Comparison of ENCODE assay signal across 19 cellular contexts in the genomic region with DNA sequence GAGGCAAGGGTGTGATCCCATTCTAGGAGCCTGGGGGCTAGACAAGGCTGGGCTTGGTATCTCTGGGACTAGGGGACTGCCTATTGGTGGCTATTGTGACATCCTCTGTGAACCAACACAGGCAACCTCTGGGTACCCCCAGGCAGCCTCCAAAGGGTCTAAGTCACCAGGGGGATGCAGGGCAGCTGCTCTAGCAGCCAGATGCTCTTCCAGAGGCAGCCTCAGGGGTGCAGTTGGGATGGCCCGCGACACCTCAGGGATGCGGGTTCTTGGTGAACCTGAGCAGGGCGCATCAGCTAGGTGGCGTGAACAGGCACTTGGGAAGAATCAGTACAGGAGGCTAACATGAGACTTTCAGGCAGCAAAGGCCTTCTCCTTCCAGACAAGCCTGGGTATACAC. TPM values are rescaled to one million over a fixed set of nuclear protein-coding genes. Genes with fewer than 3 reads are reported as not detected.
A peak's percentile ranks its signal among the peaks of the same experiment; 100 is the strongest.
DNase-seq lines count a peak whose midpoint lies in the region; TF ChIP-seq lines count a peak whose summit lies in the region.
"Had no signal": no experiment of that assay in that cellular context is flagged by ENCODE, and none has a peak within 500 bp of the region (broad histone marks: within the 10 kb centered on the region; RNA-seq: fewer than 3 reads in every experiment).

No MANE protein-coding gene starts in this region.

- DNase-seq in CD14-positive monocyte (ENCODE audit: low spot score): no peak
- DNase-seq in D341Med (ENCODE audit: low spot score): peak; percentile 9
- no peak for DNase-seq in neural crest cell (ENCODE audit: low read depth, low spot score)
- DNase-seq in effector CD8-positive, alpha-beta T cell (lab: John Stamatoyannopoulos, UW): no peak
- no peak for DNase-seq in SW 1271 (lab: John Stamatoyannopoulos, UW)
- no peak for DNase-seq in NCI-H1105 (lab: John Stamatoyannopoulos, UW)
- no peak for DNase-seq in GF-D8 (lab: John Stamatoyannopoulos, UW)
- DNase-seq: activated CD4-positive, alpha-beta T cell treated with anti-CD3 and anti-CD28 coated beads for 48 hours; activated CD8-positive, alpha-beta memory T cell treated with anti-CD3 and anti-CD28 coated beads, Interleukin-2, amount 10 ng/mL, durations not matched to agents 7 days and 5 days; activated effector memory CD4-positive, alpha-beta T cell treated with Interleukin-2 at 50 U/mL for 16 hours; erythroblast; foreskin fibroblast; left ventricle myocardium inferior; NCI-H1092 treated with DMSO at 0.1 percent for 48 hours; NCI-H2081 treated with DMSO at 0.1 percent for 48 hours; SHP77; stimulated activated CD4-positive, alpha-beta T cell treated with anti-CD3 and anti-CD28 coated beads, Interleukin-2, amount 100 ng/mL, for 48 hours; stimulated activated naive CD8-positive, alpha-beta T cell treated with anti-CD3 and anti-CD28 coated beads, Interleukin-15, Interleukin-2, amounts not matched to agents 100 U/mL and 50 U/mL, for 24 hours had no signal

- H3K27me3 Mint-ChIP-seq in CD14-positive monocyte (ENCODE audit: low read depth in 3 of 3) (peaks cover 0 to 5% (median 0%) of the 10 kb centered on the region in 3 donors), brain (no peaks in the 10 kb centered on the region), neural crest cell (ENCODE audit: low read depth) (no peaks in the 10 kb centered on the region)
- H3K27me3 Mint-ChIP-seq: activated CD8-positive, alpha-beta memory T cell treated with anti-CD3 and anti-CD28 coated beads, Interleukin-2, amount 10 ng/mL, durations not matched to agents 7 days and 5 days had no signal

- intact Hi-C loops in CD14-positive monocyte (cut with micrococcal nuclease): loop anchor here in 1 of 2 donors (2.0 kb wide), 2 partner anchors 45 to 81 kb away; a partner anchor contains a TSS

- no peak overlapping the region for H3K4me3 Mint-ChIP-seq in CD14-positive monocyte
- peak overlapping the region in 3 of 5 experiments; percentile 14 to 85 (median 65) for H3K4me3 Mint-ChIP-seq in brain
- peak overlapping the region; percentile 75 for H3K4me3 Mint-ChIP-seq in neural crest cell
- H3K4me3 Mint-ChIP-seq: activated CD8-positive, alpha-beta memory T cell treated with anti-CD3 and anti-CD28 coated beads, Interleukin-2, amount 10 ng/mL, durations not matched to agents 7 days and 5 days had no signal

- peaks cover 0 to 7% (median 4%) of the 10 kb centered on the region in 7 donors for H3K9me3 Mint-ChIP-seq in CD14-positive monocyte
- H3K9me3 Mint-ChIP-seq in brain: peaks cover 0 to 2% (median 0%) of the 10 kb centered on the region in 5 experiments
- no peaks in the 10 kb centered on the region for H3K9me3 Mint-ChIP-seq in neural crest cell

- peak overlapping the region; percentile 95 to 100 (median 98) for H3K27ac Mint-ChIP-seq in CD14-positive monocyte
- H3K27ac Mint-ChIP-seq in brain: peak overlapping the region in 3 of 5 experiments; percentile 22 to 53 (median 24)
- peak overlapping the region; percentile 78 for H3K27ac Mint-ChIP-seq in neural crest cell (ENCODE audit: unreplicated experiment)
- H3K27ac Mint-ChIP-seq: activated CD8-positive, alpha-beta memory T cell treated with anti-CD3 and anti-CD28 coated beads, Interleukin-2, amount 10 ng/mL, durations not matched to agents 7 days and 5 days had no signal

- TF ChIP-seq CTCF in CD14-positive monocyte (IDR thresholded peaks at IDR 0.05) (no peak), brain (conservative IDR thresholded peaks at IDR 0.05) (no peak), neural crest cell (conservative IDR thresholded peaks at IDR 0.05) (no peak)

- H3K36me3 Mint-ChIP-seq in CD14-positive monocyte: peaks cover 29 to 53% of the 10 kb centered on the region in 2 donors
- peaks cover 41% of the 10 kb centered on the region for H3K36me3 Mint-ChIP-seq in brain
- H3K36me3 Mint-ChIP-seq in neural crest cell (ENCODE audit: low read depth): peaks cover 13% of the 10 kb centered on the region

- H3K4me1 Mint-ChIP-seq in CD14-positive monocyte (peaks cover 44% of the 10 kb centered on the region), brain (peaks cover 17% of the 10 kb centered on the region), neural crest cell (peaks cover 16% of the 10 kb centered on the region)

RNA-seq across cellular contexts. Expression of a gene that starts 1.6 kb away (rescaled TPM):
- polyA plus RNA-seq in CD14-positive monocyte: 10 to 100 TPM; 65.5 to 76.1 TPM
- 38.3 TPM for polyA plus RNA-seq in brain (ENCODE audit: insufficient read depth, low read depth, low replicate concordance)
- 33.4 and 41.8 TPM in 2 replicates for total RNA-seq in neural crest cell

RNA-seq across cellular contexts. Expression of a gene that starts 51.8 kb away (rescaled TPM):
- polyA plus RNA-seq in CD14-positive monocyte: 10 to 100 TPM; 67.2 to 79.8 TPM
- 50.7 TPM for polyA plus RNA-seq in brain (ENCODE audit: insufficient read depth, low read depth, low replicate concordance)
- 33.6 and 38.8 TPM in 2 replicates for total RNA-seq in neural crest cell

RNA-seq across cellular contexts. Expression of a gene that starts 51.9 kb away (rescaled TPM):
- polyA plus RNA-seq in CD14-positive monocyte (100 to 1,000 TPM; 129 to 162 TPM), brain (ENCODE audit: insufficient read depth, low read depth, low replicate concordance) (276 TPM)
- 169 and 173 TPM in 2 replicates for total RNA-seq in neural crest cell

Comparison
In these comparisons a context has a peak if more than half of its experiments do, and no peak if none do; other contexts are left out.
1. H3K27ac Mint-ChIP-seq: peak in every context shown above with its lines; median percentile 98 in CD14-positive monocyte; 78 in neural crest cell; 24 in brain.
2. H3K4me3 Mint-ChIP-seq: peak in brain (3 of 5) and neural crest cell (single experiment); none in CD14-positive monocyte (0 of 2).